In the genomic region with DNA sequence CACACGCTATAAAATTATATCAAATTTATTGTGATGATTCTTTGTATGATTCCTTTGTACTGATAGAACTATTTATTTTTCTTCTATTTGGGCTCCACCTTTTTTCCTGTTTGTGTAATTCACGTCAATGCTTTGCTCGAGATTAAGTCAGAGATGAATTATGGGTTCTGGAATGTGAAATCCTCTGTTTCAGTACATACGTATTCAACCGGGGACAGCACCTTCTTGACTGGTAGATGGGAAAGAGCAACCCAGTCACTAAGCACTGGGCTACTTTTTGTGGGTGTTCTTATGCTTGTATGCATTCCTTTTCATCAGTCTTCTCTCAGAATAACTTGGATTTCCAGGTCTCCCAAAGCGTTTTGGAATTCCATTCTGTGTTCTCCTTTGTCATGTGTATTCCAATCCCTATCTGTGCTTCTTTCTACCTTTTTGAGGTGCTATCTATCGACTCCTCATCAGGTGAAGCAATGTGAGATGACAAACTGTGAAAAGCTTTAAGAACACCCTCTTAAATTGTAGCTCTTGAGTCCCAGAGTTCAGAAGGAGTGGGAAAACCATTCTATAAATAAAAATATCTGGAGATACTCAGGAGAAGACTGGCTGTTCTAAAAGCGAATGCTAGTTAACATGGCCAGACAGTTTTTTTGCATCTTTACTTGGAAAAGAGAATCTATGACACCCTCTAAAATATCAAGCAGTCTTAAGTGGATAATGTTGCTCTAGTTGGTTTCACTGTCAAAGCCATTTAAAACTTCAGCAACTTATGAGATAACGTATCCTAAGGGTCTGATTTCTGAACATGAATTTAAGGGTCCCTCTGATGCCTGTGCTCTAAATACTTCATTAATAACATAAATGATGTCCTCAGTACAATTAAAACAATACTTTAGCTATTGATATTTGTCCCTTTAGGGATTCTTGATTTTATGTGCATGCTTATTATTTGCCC, we compare ENCODE assay signal across 11 cellular contexts.
DNase-seq lines count a peak whose midpoint lies in the region; ATAC-seq, FAIRE-seq and TF ChIP-seq lines count a peak whose summit lies in the region.
"Had no signal": no experiment of that assay in that cellular context is flagged by ENCODE, and none has a peak within 500 bp of the region (broad histone marks: within the 10 kb centered on the region; RNA-seq: fewer than 3 reads in every experiment).

No MANE protein-coding gene starts in this region.

- ATAC-seq in A549: peak; percentile 79 to 80
- ATAC-seq in HG02798 (IDR thresholded peaks at IDR 0.05; ENCODE audit: poor library complexity, unreplicated experiment): no peak

- peaks cover 9% of the 10 kb centered on the region; the same call in 2 of the 3 replicates for H3K9me3 ChIP-seq in A549
- H3K9me3 ChIP-seq: HAP-1 had no signal

- no peak overlapping the region for H3K4me3 Mint-ChIP-seq in nephron progenitor cell

- H3K4me3 ChIP-seq in A549 (no peak overlapping the region), choroid plexus epithelial cell (ENCODE audit: low read depth, low read length) (no peak overlapping the region)
- H3K4me3 ChIP-seq: HAP-1 had no signal

- CTCF ChIA-PET in A549 (lab: Yijun Ruan, JAX): interaction anchor here (0.9 kb wide), 1 partner anchor 80 kb away, joined by 4 read pairs; no protein-coding TSS in a partner anchor

- peak overlapping the region; percentile 64 for H3K4me2 ChIP-seq in A549

- TF ChIP-seq RAD21 in A549 (conservative IDR thresholded peaks at IDR 0.05 in 1 of 2, IDR thresholded peaks at IDR 0.05 in 1 of 2): peak in 1 of 2 experiments; percentile 10; a peak in 1 of 5 replicates

- 23% methylated on average over 9 of the region's 9 CpGs for WGBS in A549 (ENCODE audit: missing lambda C conversion rate)

- POLR2A ChIA-PET in A549 (lab: Yijun Ruan, JAX): interaction anchor here (1.9 kb wide), 1 partner anchor 80 kb away, joined by 5 read pairs; no protein-coding TSS in a partner anchor

- peaks cover 7% of the 10 kb centered on the region for H3K27me3 Mint-ChIP-seq in nephron progenitor cell (ENCODE audit: low read depth, poor library complexity)

- peak overlapping the region; percentile 39 for H3K27ac Mint-ChIP-seq in nephron progenitor cell

- H3K4me1 Mint-ChIP-seq in nephron progenitor cell: peaks cover 55% of the 10 kb centered on the region

- peaks cover 5% of the 10 kb centered on the region for H3K9me3 Mint-ChIP-seq in nephron progenitor cell

- TF ChIP-seq CTCF in A549 (IDR thresholded peaks at IDR 0.05) (no peak), choroid plexus epithelial cell (conservative IDR thresholded peaks at IDR 0.05; ENCODE audit: low read depth, low read length) (no peak), nephron progenitor cell (IDR thresholded peaks at IDR 0.05) (no peak)

- peaks cover 79% of the 10 kb centered on the region for H3K4me1 ChIP-seq in A549

- TF ChIP-seq POLR2A in A549 (IDR thresholded peaks at IDR 0.05; ENCODE audit: low read length): no peak

- FAIRE-seq in A549 (lab: Jason Lieb, UNC): peak; percentile 46
- FAIRE-seq: HTR-8/SVneo had no signal

- no peaks in the 10 kb centered on the region for H3K36me3 Mint-ChIP-seq in nephron progenitor cell (ENCODE audit: low read depth)

- DNase-seq in A549 (ENCODE audit: low read depth in 1 of 2, low spot score in 1 of 2) (peak; percentile 51 to 95), NCI-H460 (ENCODE audit: extremely low read depth, low read depth) (peak; percentile 95), choroid plexus epithelial cell (ENCODE audit: low read depth) (peak; percentile 97), nephron progenitor cell (no peak), CD1c-positive myeloid dendritic cell (ENCODE audit: extremely low spot score) (no peak)
- no peak for DNase-seq in effector CD4-positive, alpha-beta T cell
- DNase-seq in activated CD8-positive, alpha-beta memory T cell treated with anti-CD3 and anti-CD28 coated beads, Interleukin-2, amount 50 U/mL, for 4 hours: no peak
- DNase-seq: cortex of kidney had no signal

- peak; percentile 81 to 84; a peak in 4 of 5 replicates for TF ChIP-seq EP300 in A549 (IDR thresholded peaks at IDR 0.05)

- peak overlapping the region; percentile 98 to 99 for H3K27ac ChIP-seq in A549

TF ChIP-seq in A549, 52 proteins besides CTCF, POLR2A, EP300 and RAD21 (continues in another document):
- TF ChIP-seq HDAC2 (IDR thresholded peaks at IDR 0.05): no peak
- TF ChIP-seq ESRRA (IDR thresholded peaks at IDR 0.05; ENCODE audit: borderline replicate concordance, low read length): no peak
- no peak for TF ChIP-seq CHD2 (IDR thresholded peaks at IDR 0.05; ENCODE audit: low read length, partially characterized antibody)
- no peak for TF ChIP-seq EHMT2 (IDR thresholded peaks at IDR 0.05; ENCODE audit: low read depth)
- no peak for TF ChIP-seq RNF2 (IDR thresholded peaks at IDR 0.05; ENCODE audit: borderline replicate concordance, low read depth)
- no peak for TF ChIP-seq KDM5A (IDR thresholded peaks at IDR 0.05)
- TF ChIP-seq E2F6 (IDR thresholded peaks at IDR 0.05; ENCODE audit: borderline replicate concordance, low read depth): no peak
- TF ChIP-seq CEBPB (IDR thresholded peaks at IDR 0.05): peak; percentile 43 to 75; a peak in 3 of 4 replicates
- peak; percentile 62; the same call in 1 of the 2 replicates for TF ChIP-seq HEYL (CRISPR knock-in tag; IDR thresholded peaks at IDR 0.05)
- no peak for TF ChIP-seq ZFP36 (IDR thresholded peaks at IDR 0.05; ENCODE audit: borderline replicate concordance, partially characterized antibody)
- no peak for TF ChIP-seq SREBF2 (IDR thresholded peaks at IDR 0.05)
- TF ChIP-seq FOXS1 (CRISPR knock-in tag; IDR thresholded peaks at IDR 0.05): peak; percentile 9; the same call in 1 of the 2 replicates
- TF ChIP-seq MAX (IDR thresholded peaks at IDR 0.05): peak; percentile 25; the same call in 1 of the 2 replicates
- TF ChIP-seq, protein P1, sequence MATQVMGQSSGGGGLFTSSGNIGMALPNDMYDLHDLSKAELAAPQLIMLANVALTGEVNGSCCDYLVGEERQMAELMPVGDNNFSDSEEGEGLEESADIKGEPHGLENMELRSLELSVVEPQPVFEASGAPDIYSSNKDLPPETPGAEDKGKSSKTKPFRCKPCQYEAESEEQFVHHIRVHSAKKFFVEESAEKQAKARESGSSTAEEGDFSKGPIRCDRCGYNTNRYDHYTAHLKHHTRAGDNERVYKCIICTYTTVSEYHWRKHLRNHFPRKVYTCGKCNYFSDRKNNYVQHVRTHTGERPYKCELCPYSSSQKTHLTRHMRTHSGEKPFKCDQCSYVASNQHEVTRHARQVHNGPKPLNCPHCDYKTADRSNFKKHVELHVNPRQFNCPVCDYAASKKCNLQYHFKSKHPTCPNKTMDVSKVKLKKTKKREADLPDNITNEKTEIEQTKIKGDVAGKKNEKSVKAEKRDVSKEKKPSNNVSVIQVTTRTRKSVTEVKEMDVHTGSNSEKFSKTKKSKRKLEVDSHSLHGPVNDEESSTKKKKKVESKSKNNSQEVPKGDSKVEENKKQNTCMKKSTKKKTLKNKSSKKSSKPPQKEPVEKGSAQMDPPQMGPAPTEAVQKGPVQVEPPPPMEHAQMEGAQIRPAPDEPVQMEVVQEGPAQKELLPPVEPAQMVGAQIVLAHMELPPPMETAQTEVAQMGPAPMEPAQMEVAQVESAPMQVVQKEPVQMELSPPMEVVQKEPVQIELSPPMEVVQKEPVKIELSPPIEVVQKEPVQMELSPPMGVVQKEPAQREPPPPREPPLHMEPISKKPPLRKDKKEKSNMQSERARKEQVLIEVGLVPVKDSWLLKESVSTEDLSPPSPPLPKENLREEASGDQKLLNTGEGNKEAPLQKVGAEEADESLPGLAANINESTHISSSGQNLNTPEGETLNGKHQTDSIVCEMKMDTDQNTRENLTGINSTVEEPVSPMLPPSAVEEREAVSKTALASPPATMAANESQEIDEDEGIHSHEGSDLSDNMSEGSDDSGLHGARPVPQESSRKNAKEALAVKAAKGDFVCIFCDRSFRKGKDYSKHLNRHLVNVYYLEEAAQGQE (IDR thresholded peaks at IDR 0.05): no peak
- TF ChIP-seq, protein P2, sequence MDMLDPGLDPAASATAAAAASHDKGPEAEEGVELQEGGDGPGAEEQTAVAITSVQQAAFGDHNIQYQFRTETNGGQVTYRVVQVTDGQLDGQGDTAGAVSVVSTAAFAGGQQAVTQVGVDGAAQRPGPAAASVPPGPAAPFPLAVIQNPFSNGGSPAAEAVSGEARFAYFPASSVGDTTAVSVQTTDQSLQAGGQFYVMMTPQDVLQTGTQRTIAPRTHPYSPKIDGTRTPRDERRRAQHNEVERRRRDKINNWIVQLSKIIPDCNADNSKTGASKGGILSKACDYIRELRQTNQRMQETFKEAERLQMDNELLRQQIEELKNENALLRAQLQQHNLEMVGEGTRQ (IDR thresholded peaks at IDR 0.05): no peak
- TF ChIP-seq JUN (IDR thresholded peaks at IDR 0.05): peak in 1 of 2 experiments; percentile 45; a peak in 1 of 5 replicates
- no peak for TF ChIP-seq ZC3H11A (IDR thresholded peaks at IDR 0.05)
- peak; percentile 70 for TF ChIP-seq FOSB (CRISPR knock-in tag; IDR thresholded peaks at IDR 0.05)
- TF ChIP-seq CBX2 (IDR thresholded peaks at IDR 0.05; ENCODE audit: borderline replicate concordance, low read depth): no peak
- TF ChIP-seq SMC3 (IDR thresholded peaks at IDR 0.05): no peak
- TF ChIP-seq JUNB (IDR thresholded peaks at IDR 0.05): peak; percentile 55; the same call in 1 of the 2 replicates
- TF ChIP-seq TP53 (CRISPR knock-in tag; IDR thresholded peaks at IDR 0.05): no peak
- TF ChIP-seq BHLHE40 (IDR thresholded peaks at IDR 0.05; ENCODE audit: low read depth, low read length): no peak
- no peak for TF ChIP-seq EHF (CRISPR knock-in tag; IDR thresholded peaks at IDR 0.05)
- no peak; the same call in 1 of the 2 replicates for TF ChIP-seq ZSCAN20 (CRISPR knock-in tag; IDR thresholded peaks at IDR 0.05)
- TF ChIP-seq NR3C1 (IDR thresholded peaks at IDR 0.05): no peak
- TF ChIP-seq MAFK (IDR thresholded peaks at IDR 0.05; ENCODE audit: partially characterized antibody): no peak
- TF ChIP-seq HOXA7 (CRISPR knock-in tag; IDR thresholded peaks at IDR 0.05): peak; percentile 5; the same call in 1 of the 2 replicates
- TF ChIP-seq POLR2AphosphoS2 (conservative IDR thresholded peaks at IDR 0.05; ENCODE audit: low read length): no peak

Comparison
In these comparisons a context has a peak if more than half of its experiments do, and no peak if none do; other contexts are left out.
1. DNase-seq: peak in A549 (2 of 2), NCI-H460 (single experiment) and choroid plexus epithelial cell (single experiment); none in nephron progenitor cell (single experiment), CD1c-positive myeloid dendritic cell (single experiment), effector CD4-positive, alpha-beta T cell (single experiment) and activated CD8-positive, alpha-beta memory T cell treated with anti-CD3 and anti-CD28 coated beads, Interleukin-2, amount 50 U/mL, for 4 hours (single experiment).